Comparison of ENCODE assay signal across 1 cellular context in the genomic region with DNA sequence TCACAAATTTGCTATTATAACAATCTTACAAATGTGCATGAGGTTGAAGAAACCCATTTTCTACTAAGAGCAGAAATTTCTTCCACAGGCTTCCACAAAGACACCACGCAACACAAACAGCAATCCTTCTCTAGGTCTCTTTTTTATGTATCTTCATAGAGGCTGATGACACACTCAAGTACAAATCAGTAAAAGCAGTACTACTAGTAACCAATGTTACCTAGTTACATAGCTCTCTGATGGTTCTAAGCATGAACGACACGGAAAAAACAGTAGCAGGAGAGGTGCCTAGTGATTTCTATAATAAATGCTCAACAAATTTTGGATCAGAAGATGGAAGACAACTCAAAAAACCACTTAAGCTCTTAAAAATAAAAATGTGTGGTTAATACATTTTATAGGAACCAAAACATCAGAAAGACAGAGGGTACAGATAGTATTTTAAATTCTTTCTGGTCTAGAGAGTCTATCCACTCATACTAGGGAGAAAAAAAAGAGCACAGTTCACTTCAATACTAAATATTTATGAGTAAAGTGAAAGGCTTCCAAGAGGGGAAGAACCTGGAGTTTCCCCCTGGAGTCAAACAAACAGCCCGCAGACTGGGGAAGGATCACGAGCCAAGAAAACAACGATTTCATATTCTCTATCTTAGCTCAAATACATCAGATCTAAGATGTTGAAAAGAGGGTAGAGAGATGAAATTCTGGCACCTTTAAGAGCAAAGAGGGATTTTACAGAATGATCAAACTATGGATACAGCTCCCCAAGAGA.
A peak's percentile ranks its signal among the peaks of the same experiment; 100 is the strongest.
TF ChIP-seq lines count a peak whose summit lies in the region.

No MANE protein-coding gene starts in this region.

TF ChIP-seq in GM12878, 131 proteins besides CTCF, POLR2A, EP300 and RAD21:
- TF ChIP-seq RCOR1 (conservative IDR thresholded peaks at IDR 0.05; ENCODE audit: low read depth, low read length), result no peak
- TF ChIP-seq NBN (IDR thresholded peaks at IDR 0.05), result no peak
- TF ChIP-seq ATF2 (IDR thresholded peaks at IDR 0.05; ENCODE audit: low read length), result 0 out of 2 replicates have a peak, but pooled peaks have one; percentile 4
- no peak for TF ChIP-seq KAT2A (conservative IDR thresholded peaks at IDR 0.05; ENCODE audit: control insufficient read depth, low read depth, low read length)
- TF ChIP-seq MLLT1 (IDR thresholded peaks at IDR 0.05), result peak; percentile 47
- TF ChIP-seq IKZF2 (IDR thresholded peaks at IDR 0.05), result 0 out of 4 replicates have a peak, but pooled peaks of 1 of the 2 experiments have one; percentile 15
